9 cellular contexts compared by ENCODE assay signal in genomic region chr6:28542440-28543293, GRCh38. TPM values are rescaled to one million over a fixed set of nuclear protein-coding genes. Genes with fewer than 3 reads are reported as not detected.
DNase-seq lines count a peak whose midpoint lies in the region; ATAC-seq and TF ChIP-seq lines count a peak whose summit lies in the region.
"Had no signal": no experiment of that assay in that cellular context is flagged by ENCODE, and none has a peak within 500 bp of the region (broad histone marks: within the 10 kb centered on the region; RNA-seq: fewer than 3 reads in every experiment).

No MANE protein-coding gene starts in this region.

- in situ Hi-C loops in ACHN (cut with HindIII; ENCODE audit: low pct_ligation_motif_present, low pct_unique_long_range_greater_than_20kb, low sequenced_read_pairs) = no loop called here

- H3K27ac ChIP-seq in fibroblast of lung (ENCODE audit: insufficient read depth, low read length) (no peak overlapping the region), osteoblast (ENCODE audit: low read depth, low read length) (no peak overlapping the region)

- no peaks in the 10 kb centered on the region for H3K79me2 ChIP-seq in fibroblast of lung (ENCODE audit: control insufficient read depth, insufficient read depth, low read length)
- H3K79me2 ChIP-seq in osteoblast (ENCODE audit: insufficient read depth, low read length) = no peaks in the 10 kb centered on the region

- no peaks in the 10 kb centered on the region for H4K20me1 ChIP-seq in fibroblast of lung (ENCODE audit: control insufficient read depth, extremely low read depth, insufficient read depth, low read length)
- H4K20me1 ChIP-seq in osteoblast (ENCODE audit: insufficient read depth, low read length) = no peaks in the 10 kb centered on the region

- H3K4me2 ChIP-seq in fibroblast of lung (ENCODE audit: extremely low read depth, insufficient read depth, low read length) (no peak overlapping the region), osteoblast (ENCODE audit: insufficient read depth, low read length) (peak overlapping the region; percentile 72)

- DNase-seq in ACHN (peak; percentile 79), HPDE6-E6E7 (ENCODE audit: extremely low spot score) (peak; percentile 77), NT2/D1 (ENCODE audit: low read depth, low spot score) (peak; percentile 88), activated T-cell treated with anti-CD3 and anti-CD28 coated beads for 24 hours (ENCODE audit: low read depth) (peak; percentile 60), fibroblast of lung (ENCODE audit: low read depth in 2 of 2) (peak; percentile 87), osteoblast (ENCODE audit: insufficient read length, low spot score, missing footprints) (peak; percentile 86), NCI-H345 (lab: John Stamatoyannopoulos, UW) (no peak)

- H3K4me1 ChIP-seq in NT2/D1 (ENCODE audit: insufficient read depth, insufficient read length) = no peaks in the 10 kb centered on the region
- H3K4me1 ChIP-seq in fibroblast of lung (ENCODE audit: control insufficient read depth, extremely low read depth, insufficient read depth, low read length) = no peaks in the 10 kb centered on the region
- no peaks in the 10 kb centered on the region for H3K4me1 ChIP-seq in osteoblast (ENCODE audit: insufficient read depth, low read length)

- H3K9me3 ChIP-seq in NT2/D1 (ENCODE audit: insufficient read depth, low read length) (no peaks in the 10 kb centered on the region), fibroblast of lung (ENCODE audit: control insufficient read depth, insufficient read depth, low read depth, low read length) (no peaks in the 10 kb centered on the region), osteoblast (ENCODE audit: low read depth, low read length) (no peaks in the 10 kb centered on the region)

- peak; percentile 51 for ATAC-seq in GM18505 (IDR thresholded peaks at IDR 0.05; ENCODE audit: unreplicated experiment)

- H3K9ac ChIP-seq in NT2/D1 (ENCODE audit: insufficient read length, low read depth) (peak overlapping the region; percentile 43), fibroblast of lung (ENCODE audit: insufficient read depth, low read length) (no peak overlapping the region)

- TF ChIP-seq POLR2A in GM18505 (IDR thresholded peaks at IDR 0.05; ENCODE audit: borderline replicate concordance, extremely low read depth, insufficient read depth, insufficient read length) = no peak

- no peaks in the 10 kb centered on the region for H3K36me3 ChIP-seq in NT2/D1 (ENCODE audit: insufficient read depth, insufficient read length, low read length)
- no peaks in the 10 kb centered on the region for H3K36me3 ChIP-seq in fibroblast of lung (ENCODE audit: control insufficient read depth, insufficient read depth, low read length)
- H3K36me3 ChIP-seq in osteoblast (ENCODE audit: insufficient read depth, low read length) = no peaks in the 10 kb centered on the region

- H3K4me3 ChIP-seq in NT2/D1 (ENCODE audit: insufficient read length, low read depth) (peak overlapping the region; percentile 41), fibroblast of lung (replicated peaks in 1 of 4; ENCODE audit: control extremely low read depth in 1 of 4, insufficient read depth in 1 of 4, low read depth in 3 of 4, low read length in 4 of 4) (peak overlapping the region in 1 of 4 experiments; percentile 54), osteoblast (ENCODE audit: insufficient read depth, low read length) (peak overlapping the region; percentile 40)

- H2AFZ ChIP-seq in fibroblast of lung (ENCODE audit: low read length) (no peak overlapping the region), osteoblast (ENCODE audit: low read length) (peak overlapping the region; percentile 24)

- H3K27me3 ChIP-seq in NT2/D1 (ENCODE audit: insufficient read depth, insufficient read length) = no peaks in the 10 kb centered on the region
- no peaks in the 10 kb centered on the region for H3K27me3 ChIP-seq in fibroblast of lung (ENCODE audit: control insufficient read depth, insufficient read depth, low read length)
- no peaks in the 10 kb centered on the region for H3K27me3 ChIP-seq in osteoblast (ENCODE audit: insufficient read depth, low read length)

- TF ChIP-seq CTCF in fibroblast of lung (conservative IDR thresholded peaks at IDR 0.05 in 1 of 2, IDR thresholded peaks at IDR 0.05 in 1 of 2; ENCODE audit: low read depth in 1 of 2, low read length in 2 of 2) = peak in 1 of 2 donors; percentile 46
- TF ChIP-seq CTCF in osteoblast (IDR thresholded peaks at IDR 0.05; ENCODE audit: extremely low read depth, low read depth, low read length) = peak; percentile 38

RNA-seq across cellular contexts. Expression of gene GPX5, which starts 17.0 kb away (rescaled TPM):
- not detected in 2 replicates for total RNA-seq in fibroblast of lung
- polyA plus RNA-seq in fibroblast of lung = not detected in 2 replicates
- not detected in 2 replicates for polyA plus RNA-seq in fibroblast of lung (2012)
- not detected in 2 replicates for polyA minus RNA-seq in fibroblast of lung (ENCODE audit: low replicate concordance)
- total RNA-seq in osteoblast = not detected in 2 replicates

RNA-seq across cellular contexts. Expression of gene GPX6, which starts 27.1 kb away (rescaled TPM):
- not detected in 2 replicates for total RNA-seq in fibroblast of lung
- polyA plus RNA-seq in fibroblast of lung = not detected in 2 replicates
- polyA plus RNA-seq in fibroblast of lung (2012) = not detected in 2 replicates
- not detected in 2 replicates for polyA minus RNA-seq in fibroblast of lung (ENCODE audit: low replicate concordance)
- not detected in 2 replicates for total RNA-seq in osteoblast
- polyA plus RNA-seq: thymus had no signal
